8 cellular contexts compared by ENCODE assay signal in genomic region chr17:48830840-48831548, GRCh38. TPM values are rescaled to one million over a fixed set of nuclear protein-coding genes. Genes with fewer than 3 reads are reported as not detected.
DNase-seq lines count a peak whose midpoint lies in the region; ATAC-seq, FAIRE-seq and TF ChIP-seq lines count a peak whose summit lies in the region.

Gene CALCOCO2, plus strand, starts transcription at chr17:48831035. Its CDS starts 10,673 bp downstream, at chr17:48841708.

- peak; percentile 54 for ATAC-seq in HG03457 (IDR thresholded peaks at IDR 0.05; ENCODE audit: unreplicated experiment)

- DNase-seq in BJ (ENCODE audit: low read depth) (peak; percentile 51), GM19239 (ENCODE audit: insufficient read length, low spot score) (peak; percentile 75), NCI-H526 (lab: John Stamatoyannopoulos, UW) (peak; percentile 89 to 99), choroid plexus epithelial cell (ENCODE audit: low read depth) (peak; percentile 94)
- DNase-seq in activated CD4-positive, alpha-beta T cell treated with anti-CD3 and anti-CD28 coated beads for 4 hours = peak; percentile 87 to 88
- peak; percentile 70 to 86 for DNase-seq in stimulated activated CD4-positive, alpha-beta T cell treated with anti-CD3 and anti-CD28 coated beads, Interleukin-1b, Interleukin-23, amount 100 ng/mL, for 4 hours (ENCODE audit: low read depth in 2 of 2)

- TF ChIP-seq CTCF in BJ (IDR thresholded peaks at IDR 0.05; ENCODE audit: insufficient read depth, low read depth, low read length) = no peak
- no peak for TF ChIP-seq CTCF in choroid plexus epithelial cell (conservative IDR thresholded peaks at IDR 0.05; ENCODE audit: low read depth, low read length)

- H3K27ac ChIP-seq in layer of hippocampus (ENCODE audit: low read depth, low read length) = peak within 1 kb of the TSS; percentile 93

- H3K27me3 ChIP-seq in BJ (ENCODE audit: control insufficient read depth, insufficient read depth, low read length) (no peaks in the 10 kb centered on the region), layer of hippocampus (ENCODE audit: control insufficient read depth, insufficient read depth, low read length) (no peaks in the 10 kb centered on the region)

- POLR2A ChIA-PET in BJ (lab: Charles Lee) = no interaction called here

- no peaks in the 10 kb centered on the region; the same call in 1 of the 2 replicates for H3K36me3 ChIP-seq in BJ (ENCODE audit: control insufficient read depth, insufficient read depth, low read length)

- FAIRE-seq in GM19239 (lab: Jason Lieb, UNC) = peak; percentile 91

- CTCF ChIA-PET in BJ (lab: Yijun Ruan, JAX) = interaction anchor here (1.0 to 2.1 kb wide), 5 partner anchors 16 to 153 kb away, joined by 3 to 6 read pairs (median 4); no protein-coding TSS in a partner anchor

- H3K4me3 ChIP-seq in BJ (ENCODE audit: low read depth, low read length) = peak within 1 kb of the TSS; percentile 69
- peak within 1 kb of the TSS; percentile 99 for H3K4me3 ChIP-seq in choroid plexus epithelial cell (ENCODE audit: low read depth, low read length)

RNA-seq across cellular contexts. Expression of gene CALCOCO2, which starts in this region (rescaled TPM):
- polyA plus RNA-seq in BJ (2011; rRNA removed) = 108 and 137 TPM in 2 replicates
- 70.6 and 73.6 TPM in 2 replicates for polyA minus RNA-seq in BJ (2011; rRNA and poly(A)+ RNA removed)

Comparison
In these comparisons a context has a peak if more than half of its experiments do, and no peak if none do; other contexts are left out.
1. Peak in every context shown above with its lines: DNase-seq, ATAC-seq, H3K4me3 ChIP-seq and H3K27ac ChIP-seq.